ENCODE assay signal across 1 cellular context in the genomic region with DNA sequence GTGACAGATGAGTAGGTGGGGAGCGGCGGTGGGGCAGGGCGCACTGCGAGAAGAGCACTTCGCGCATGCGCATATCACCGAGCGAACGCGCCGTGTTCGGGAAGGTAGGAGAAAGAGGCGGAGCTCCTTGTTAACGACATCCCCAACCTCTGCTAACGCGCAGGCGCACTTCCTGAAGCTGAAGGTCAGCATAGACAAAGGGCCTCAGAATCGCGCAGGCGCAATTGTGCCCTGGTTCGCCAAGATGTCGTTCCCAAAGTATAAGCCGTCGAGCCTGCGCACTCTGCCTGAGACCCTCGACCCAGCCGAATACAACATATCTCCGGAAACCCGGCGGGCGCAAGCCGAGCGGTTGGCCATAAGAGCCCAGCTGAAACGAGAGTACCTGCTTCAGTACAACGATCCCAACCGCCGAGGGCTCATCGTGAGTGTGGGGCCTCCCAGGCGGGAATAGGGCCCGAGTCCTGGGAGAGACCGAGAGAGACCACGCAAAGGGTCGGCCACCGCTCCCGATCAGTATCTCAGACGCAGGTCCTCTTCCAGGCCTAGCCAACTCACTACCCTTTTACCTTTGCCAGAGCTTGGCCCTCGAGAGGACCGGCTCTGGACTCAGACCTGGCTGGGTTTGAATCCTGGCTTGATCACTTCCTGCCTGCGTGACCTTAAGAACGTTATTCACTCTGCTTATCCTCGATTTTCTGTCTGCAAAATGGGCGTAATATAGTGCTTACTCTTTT.
TF ChIP-seq lines count a peak whose summit lies in the region.

A gene (plus strand): TSS at position 221 of the 737 bp plus-strand sequence. CDS start 24 bp downstream, at position 245.

TF ChIP-seq in HepG2, 621 proteins besides CTCF, POLR2A, EP300 and RAD21 (continues in another document):
- TF ChIP-seq, protein P1, sequence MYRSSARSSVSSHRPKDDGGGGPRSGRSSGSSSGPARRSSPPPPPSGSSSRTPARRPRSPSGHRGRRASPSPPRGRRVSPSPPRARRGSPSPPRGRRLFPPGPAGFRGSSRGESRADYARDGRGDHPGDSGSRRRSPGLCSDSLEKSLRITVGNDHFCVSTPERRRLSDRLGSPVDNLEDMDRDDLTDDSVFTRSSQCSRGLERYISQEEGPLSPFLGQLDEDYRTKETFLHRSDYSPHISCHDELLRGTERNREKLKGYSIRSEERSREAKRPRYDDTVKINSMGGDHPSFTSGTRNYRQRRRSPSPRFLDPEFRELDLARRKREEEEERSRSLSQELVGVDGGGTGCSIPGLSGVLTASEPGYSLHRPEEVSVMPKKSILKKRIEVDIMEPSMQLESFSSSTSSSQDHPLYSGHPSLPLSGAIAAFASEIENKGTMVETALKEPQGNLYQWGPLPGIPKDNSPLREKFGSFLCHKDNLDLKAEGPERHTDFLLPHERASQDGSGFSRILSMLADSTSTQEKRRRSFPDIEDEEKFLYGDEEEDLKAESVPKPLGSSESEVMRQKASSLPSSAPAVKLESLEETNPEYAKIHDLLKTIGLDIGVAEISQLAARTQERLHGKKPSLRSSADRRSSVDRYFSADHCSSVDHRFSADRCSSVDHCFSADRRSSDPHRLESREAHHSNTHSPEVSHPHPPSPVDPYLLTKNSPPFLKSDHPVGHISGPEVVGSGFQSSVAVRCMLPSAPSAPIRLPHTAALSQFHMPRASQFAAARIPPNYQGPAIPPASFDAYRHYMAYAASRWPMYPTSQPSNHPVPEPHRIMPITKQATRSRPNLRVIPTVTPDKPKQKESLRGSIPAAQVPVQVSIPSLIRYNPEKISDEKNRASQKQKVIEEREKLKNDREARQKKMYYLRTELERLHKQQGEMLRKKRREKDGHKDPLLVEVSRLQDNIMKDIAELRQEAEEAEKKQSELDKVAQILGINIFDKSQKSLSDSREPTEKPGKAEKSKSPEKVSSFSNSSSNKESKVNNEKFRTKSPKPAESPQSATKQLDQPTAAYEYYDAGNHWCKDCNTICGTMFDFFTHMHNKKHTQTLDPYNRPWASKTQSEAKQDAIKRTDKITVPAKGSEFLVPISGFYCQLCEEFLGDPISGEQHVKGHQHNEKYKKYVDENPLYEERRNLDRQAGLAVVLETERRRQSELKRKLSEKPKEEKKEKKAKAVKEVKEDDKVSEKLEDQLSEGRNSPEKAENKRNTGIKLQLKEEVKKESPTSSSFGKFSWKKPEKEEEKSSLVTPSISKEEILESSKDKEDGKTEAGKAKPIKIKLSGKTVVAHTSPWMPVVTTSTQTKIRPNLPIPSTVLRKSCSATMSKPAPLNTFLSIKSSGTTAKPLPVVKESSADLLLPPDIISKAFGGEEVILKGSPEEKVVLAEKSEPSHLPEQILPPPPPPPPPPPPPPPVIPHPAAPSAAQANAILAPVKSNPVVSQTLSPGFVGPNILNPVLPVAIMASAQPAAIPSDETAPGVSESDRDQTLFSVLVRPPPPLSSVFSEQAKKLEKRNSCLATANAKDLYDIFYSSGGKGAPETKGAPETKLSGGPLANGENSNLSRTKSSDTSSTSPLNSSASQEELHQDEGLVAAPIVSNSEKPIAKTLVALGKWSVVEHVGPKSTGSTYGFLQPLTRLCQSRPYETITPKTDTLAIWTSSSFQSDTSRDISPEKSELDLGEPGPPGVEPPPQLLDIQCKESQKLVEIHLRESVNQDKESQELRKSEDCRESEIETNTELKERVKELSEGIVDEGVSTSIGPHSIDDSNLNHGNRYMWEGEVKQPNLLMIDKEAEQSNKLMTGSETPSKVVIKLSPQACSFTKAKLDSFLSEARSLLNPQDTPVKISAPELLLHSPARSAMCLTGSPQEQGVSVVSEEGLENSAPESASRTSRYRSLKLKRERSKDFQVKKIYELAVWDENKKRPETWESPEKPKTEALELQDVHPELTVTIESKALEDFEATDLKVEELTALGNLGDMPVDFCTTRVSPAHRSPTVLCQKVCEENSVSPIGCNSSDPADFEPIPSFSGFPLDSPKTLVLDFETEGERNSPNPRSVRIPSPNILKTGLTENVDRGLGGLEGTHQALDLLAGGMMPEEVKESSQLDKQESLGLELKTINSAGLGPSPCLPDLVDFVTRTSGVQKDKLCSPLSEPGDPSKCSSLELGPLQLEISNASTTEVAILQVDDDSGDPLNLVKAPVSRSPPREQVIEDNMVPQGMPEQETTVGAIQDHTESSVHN (CRISPR knock-in tag; IDR thresholded peaks at IDR 0.05): 0 out of 2 replicates have a peak, but pooled peaks have one; percentile 60
- TF ChIP-seq CAMTA2 (CRISPR knock-in tag; IDR thresholded peaks at IDR 0.05; ENCODE audit: borderline replicate concordance): peak; percentile 51; the same call in 1 of the 2 replicates
- TF ChIP-seq FOXA3 (CRISPR knock-in tag; IDR thresholded peaks at IDR 0.05): no peak
- no peak for TF ChIP-seq CBX5 (CRISPR knock-in tag; IDR thresholded peaks at IDR 0.05; ENCODE audit: borderline replicate concordance)
- no peak for TF ChIP-seq ZNF616 (CRISPR knock-in tag; IDR thresholded peaks at IDR 0.05; ENCODE audit: low read depth)
- TF ChIP-seq, protein P2, sequence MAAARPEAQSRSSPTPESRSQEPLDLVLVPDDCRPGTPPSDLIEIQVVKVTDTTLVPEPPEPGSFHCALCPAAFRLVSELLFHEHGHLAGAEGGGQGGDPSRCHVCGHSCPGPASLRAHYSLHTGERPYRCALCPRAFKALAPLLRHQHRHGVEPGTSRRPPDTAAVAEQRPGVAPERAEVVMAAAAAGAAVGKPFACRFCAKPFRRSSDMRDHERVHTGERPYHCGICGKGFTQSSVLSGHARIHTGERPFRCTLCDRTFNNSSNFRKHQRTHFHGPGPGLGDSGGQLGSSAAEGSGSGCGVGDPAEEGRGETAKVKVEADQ (CRISPR knock-in tag; IDR thresholded peaks at IDR 0.05; ENCODE audit: borderline replicate concordance): peak; percentile 73; the same call in 1 of the 2 replicates
- TF ChIP-seq BRD4 (CRISPR knock-in tag; IDR thresholded peaks at IDR 0.05): peak; percentile 50; the same call in 1 of the 2 replicates
- no peak for TF ChIP-seq NCOA5 (CRISPR knock-in tag; IDR thresholded peaks at IDR 0.05)
- TF ChIP-seq, protein P3, sequence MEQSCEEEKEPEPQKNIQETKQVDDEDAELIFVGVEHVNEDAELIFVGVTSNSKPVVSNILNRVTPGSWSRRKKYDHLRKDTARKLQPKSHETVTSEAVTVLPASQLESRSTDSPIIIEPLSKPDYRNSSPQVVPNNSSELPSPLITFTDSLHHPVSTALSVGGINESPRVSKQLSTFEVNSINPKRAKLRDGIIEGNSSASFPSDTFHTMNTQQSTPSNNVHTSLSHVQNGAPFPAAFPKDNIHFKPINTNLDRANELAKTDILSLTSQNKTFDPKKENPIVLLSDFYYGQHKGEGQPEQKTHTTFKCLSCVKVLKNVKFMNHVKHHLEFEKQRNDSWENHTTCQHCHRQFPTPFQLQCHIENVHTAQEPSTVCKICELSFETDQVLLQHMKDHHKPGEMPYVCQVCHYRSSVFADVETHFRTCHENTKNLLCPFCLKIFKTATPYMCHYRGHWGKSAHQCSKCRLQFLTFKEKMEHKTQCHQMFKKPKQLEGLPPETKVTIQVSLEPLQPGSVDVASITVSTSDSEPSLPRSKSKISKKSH (CRISPR knock-in tag; IDR thresholded peaks at IDR 0.05; ENCODE audit: borderline replicate concordance): no peak
- no peak for TF ChIP-seq ISL2 (CRISPR knock-in tag; IDR thresholded peaks at IDR 0.05)
- TF ChIP-seq, protein P4, sequence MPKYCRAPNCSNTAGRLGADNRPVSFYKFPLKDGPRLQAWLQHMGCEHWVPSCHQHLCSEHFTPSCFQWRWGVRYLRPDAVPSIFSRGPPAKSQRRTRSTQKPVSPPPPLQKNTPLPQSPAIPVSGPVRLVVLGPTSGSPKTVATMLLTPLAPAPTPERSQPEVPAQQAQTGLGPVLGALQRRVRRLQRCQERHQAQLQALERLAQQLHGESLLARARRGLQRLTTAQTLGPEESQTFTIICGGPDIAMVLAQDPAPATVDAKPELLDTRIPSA (CRISPR knock-in tag; IDR thresholded peaks at IDR 0.05; ENCODE audit: borderline replicate concordance): no peak
- TF ChIP-seq, protein P5, sequence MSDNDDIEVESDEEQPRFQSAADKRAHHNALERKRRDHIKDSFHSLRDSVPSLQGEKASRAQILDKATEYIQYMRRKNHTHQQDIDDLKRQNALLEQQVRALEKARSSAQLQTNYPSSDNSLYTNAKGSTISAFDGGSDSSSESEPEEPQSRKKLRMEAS (IDR thresholded peaks at IDR 0.05): peak; percentile 49
- TF ChIP-seq, protein P6, sequence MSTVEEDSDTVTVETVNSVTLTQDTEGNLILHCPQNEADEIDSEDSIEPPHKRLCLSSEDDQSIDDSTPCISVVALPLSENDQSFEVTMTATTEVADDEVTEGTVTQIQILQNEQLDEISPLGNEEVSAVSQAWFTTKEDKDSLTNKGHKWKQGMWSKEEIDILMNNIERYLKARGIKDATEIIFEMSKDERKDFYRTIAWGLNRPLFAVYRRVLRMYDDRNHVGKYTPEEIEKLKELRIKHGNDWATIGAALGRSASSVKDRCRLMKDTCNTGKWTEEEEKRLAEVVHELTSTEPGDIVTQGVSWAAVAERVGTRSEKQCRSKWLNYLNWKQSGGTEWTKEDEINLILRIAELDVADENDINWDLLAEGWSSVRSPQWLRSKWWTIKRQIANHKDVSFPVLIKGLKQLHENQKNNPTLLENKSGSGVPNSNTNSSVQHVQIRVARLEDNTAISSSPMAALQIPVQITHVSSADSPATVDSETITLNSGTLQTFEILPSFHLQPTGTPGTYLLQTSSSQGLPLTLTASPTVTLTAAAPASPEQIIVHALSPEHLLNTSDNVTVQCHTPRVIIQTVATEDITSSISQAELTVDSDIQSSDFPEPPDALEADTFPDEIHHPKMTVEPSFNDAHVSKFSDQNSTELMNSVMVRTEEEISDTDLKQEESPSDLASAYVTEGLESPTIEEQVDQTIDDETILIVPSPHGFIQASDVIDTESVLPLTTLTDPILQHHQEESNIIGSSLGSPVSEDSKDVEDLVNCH (CRISPR knock-in tag; IDR thresholded peaks at IDR 0.05): no peak
- no peak for TF ChIP-seq ZNF678 (CRISPR knock-in tag; IDR thresholded peaks at IDR 0.05)
- TF ChIP-seq ZNF124 (CRISPR knock-in tag; IDR thresholded peaks at IDR 0.05): peak; percentile 87
- no peak for TF ChIP-seq NFYC (CRISPR knock-in tag; IDR thresholded peaks at IDR 0.05)
- no peak for TF ChIP-seq ZNF792 (CRISPR knock-in tag; IDR thresholded peaks at IDR 0.05)
- peak; percentile 56; the same call in 1 of the 2 replicates for TF ChIP-seq HIVEP1 (CRISPR knock-in tag; IDR thresholded peaks at IDR 0.05)
- TF ChIP-seq BHLHE40 (IDR thresholded peaks at IDR 0.05; ENCODE audit: low read length): no peak
- TF ChIP-seq ZNF256 (CRISPR knock-in tag; conservative IDR thresholded peaks at IDR 0.05): no peak
- TF ChIP-seq, protein P7, sequence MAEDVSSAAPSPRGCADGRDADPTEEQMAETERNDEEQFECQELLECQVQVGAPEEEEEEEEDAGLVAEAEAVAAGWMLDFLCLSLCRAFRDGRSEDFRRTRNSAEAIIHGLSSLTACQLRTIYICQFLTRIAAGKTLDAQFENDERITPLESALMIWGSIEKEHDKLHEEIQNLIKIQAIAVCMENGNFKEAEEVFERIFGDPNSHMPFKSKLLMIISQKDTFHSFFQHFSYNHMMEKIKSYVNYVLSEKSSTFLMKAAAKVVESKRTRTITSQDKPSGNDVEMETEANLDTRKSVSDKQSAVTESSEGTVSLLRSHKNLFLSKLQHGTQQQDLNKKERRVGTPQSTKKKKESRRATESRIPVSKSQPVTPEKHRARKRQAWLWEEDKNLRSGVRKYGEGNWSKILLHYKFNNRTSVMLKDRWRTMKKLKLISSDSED (CRISPR knock-in tag; IDR thresholded peaks at IDR 0.05): no peak
- no peak for TF ChIP-seq ZNF496 (CRISPR knock-in tag; IDR thresholded peaks at IDR 0.05; ENCODE audit: insufficient replicate concordance)
- TF ChIP-seq, protein P8, sequence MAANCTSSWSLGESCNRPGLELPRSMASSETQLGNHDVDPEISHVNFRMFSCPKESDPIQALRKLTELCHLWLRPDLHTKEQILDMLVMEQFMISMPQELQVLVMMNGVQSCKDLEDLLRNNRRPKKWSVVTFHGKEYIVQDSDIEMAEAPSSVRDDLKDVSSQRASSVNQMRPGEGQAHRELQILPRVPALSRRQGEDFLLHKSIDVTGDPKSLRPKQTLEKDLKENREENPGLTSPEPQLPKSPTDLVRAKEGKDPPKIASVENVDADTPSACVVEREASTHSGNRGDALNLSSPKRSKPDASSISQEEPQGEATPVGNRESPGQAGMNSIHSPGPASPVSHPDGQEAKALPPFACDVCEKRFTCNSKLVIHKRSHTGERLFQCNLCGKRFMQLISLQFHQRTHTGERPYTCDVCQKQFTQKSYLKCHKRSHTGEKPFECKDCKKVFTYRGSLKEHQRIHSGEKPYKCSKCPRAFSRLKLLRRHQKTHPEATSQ (CRISPR knock-in tag; IDR thresholded peaks at IDR 0.05; ENCODE audit: borderline replicate concordance): 0 out of 2 replicates have a peak, but pooled peaks have one; percentile 52
- TF ChIP-seq, protein P9, sequence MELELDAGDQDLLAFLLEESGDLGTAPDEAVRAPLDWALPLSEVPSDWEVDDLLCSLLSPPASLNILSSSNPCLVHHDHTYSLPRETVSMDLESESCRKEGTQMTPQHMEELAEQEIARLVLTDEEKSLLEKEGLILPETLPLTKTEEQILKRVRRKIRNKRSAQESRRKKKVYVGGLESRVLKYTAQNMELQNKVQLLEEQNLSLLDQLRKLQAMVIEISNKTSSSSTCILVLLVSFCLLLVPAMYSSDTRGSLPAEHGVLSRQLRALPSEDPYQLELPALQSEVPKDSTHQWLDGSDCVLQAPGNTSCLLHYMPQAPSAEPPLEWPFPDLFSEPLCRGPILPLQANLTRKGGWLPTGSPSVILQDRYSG (CRISPR knock-in tag; IDR thresholded peaks at IDR 0.05): no peak
- TF ChIP-seq KDM5A (IDR thresholded peaks at IDR 0.05; ENCODE audit: borderline replicate concordance, low read length): peak; percentile 55; the same call in 1 of the 2 replicates
- TF ChIP-seq ZNF235 (CRISPR knock-in tag; IDR thresholded peaks at IDR 0.05; ENCODE audit: borderline replicate concordance): no peak
- peak; percentile 81 for TF ChIP-seq SALL1 (CRISPR knock-in tag; IDR thresholded peaks at IDR 0.05)
- TF ChIP-seq ZNF772 (CRISPR knock-in tag; IDR thresholded peaks at IDR 0.05): peak; percentile 91
- 0 out of 2 replicates have a peak, but pooled peaks have one; percentile 77 for TF ChIP-seq PRMT3 (CRISPR knock-in tag; IDR thresholded peaks at IDR 0.05; ENCODE audit: borderline replicate concordance, low read depth)
- TF ChIP-seq GFI1 (CRISPR knock-in tag; IDR thresholded peaks at IDR 0.05; ENCODE audit: borderline replicate concordance): no peak
- TF ChIP-seq NR1H2 (CRISPR knock-in tag; IDR thresholded peaks at IDR 0.05; ENCODE audit: borderline replicate concordance, low read depth): no peak
- TF ChIP-seq JDP2 (CRISPR knock-in tag; IDR thresholded peaks at IDR 0.05; ENCODE audit: borderline replicate concordance): no peak
- no peak; the same call in 1 of the 2 replicates for TF ChIP-seq STAG1 (CRISPR knock-in tag; IDR thresholded peaks at IDR 0.05)
- TF ChIP-seq SP1 (IDR thresholded peaks at IDR 0.05): no peak
- no peak for TF ChIP-seq SP1 (CRISPR knock-in tag; IDR thresholded peaks at IDR 0.05)
- TF ChIP-seq ZFX (CRISPR knock-in tag; IDR thresholded peaks at IDR 0.05; ENCODE audit: low read depth): peak; percentile 98
- no peak for TF ChIP-seq MAFG (CRISPR knock-in tag; IDR thresholded peaks at IDR 0.05)
- TF ChIP-seq SMARCE1 (IDR thresholded peaks at IDR 0.05; ENCODE audit: borderline replicate concordance): no peak
- no peak for TF ChIP-seq ZSCAN12 (CRISPR knock-in tag; IDR thresholded peaks at IDR 0.05)
- TF ChIP-seq PHB2 (IDR thresholded peaks at IDR 0.05; ENCODE audit: partially characterized antibody): no peak
- TF ChIP-seq CBFB (CRISPR knock-in tag; IDR thresholded peaks at IDR 0.05): no peak
- peak; percentile 76; the same call in 1 of the 2 replicates for TF ChIP-seq ZNF788 (CRISPR knock-in tag; IDR thresholded peaks at IDR 0.05; ENCODE audit: borderline replicate concordance)
- TF ChIP-seq SMYD3 (CRISPR knock-in tag; IDR thresholded peaks at IDR 0.05): peak; percentile 71; the same call in 1 of the 2 replicates
